ENCODE assay signal across 8 cellular contexts in the genomic region with DNA sequence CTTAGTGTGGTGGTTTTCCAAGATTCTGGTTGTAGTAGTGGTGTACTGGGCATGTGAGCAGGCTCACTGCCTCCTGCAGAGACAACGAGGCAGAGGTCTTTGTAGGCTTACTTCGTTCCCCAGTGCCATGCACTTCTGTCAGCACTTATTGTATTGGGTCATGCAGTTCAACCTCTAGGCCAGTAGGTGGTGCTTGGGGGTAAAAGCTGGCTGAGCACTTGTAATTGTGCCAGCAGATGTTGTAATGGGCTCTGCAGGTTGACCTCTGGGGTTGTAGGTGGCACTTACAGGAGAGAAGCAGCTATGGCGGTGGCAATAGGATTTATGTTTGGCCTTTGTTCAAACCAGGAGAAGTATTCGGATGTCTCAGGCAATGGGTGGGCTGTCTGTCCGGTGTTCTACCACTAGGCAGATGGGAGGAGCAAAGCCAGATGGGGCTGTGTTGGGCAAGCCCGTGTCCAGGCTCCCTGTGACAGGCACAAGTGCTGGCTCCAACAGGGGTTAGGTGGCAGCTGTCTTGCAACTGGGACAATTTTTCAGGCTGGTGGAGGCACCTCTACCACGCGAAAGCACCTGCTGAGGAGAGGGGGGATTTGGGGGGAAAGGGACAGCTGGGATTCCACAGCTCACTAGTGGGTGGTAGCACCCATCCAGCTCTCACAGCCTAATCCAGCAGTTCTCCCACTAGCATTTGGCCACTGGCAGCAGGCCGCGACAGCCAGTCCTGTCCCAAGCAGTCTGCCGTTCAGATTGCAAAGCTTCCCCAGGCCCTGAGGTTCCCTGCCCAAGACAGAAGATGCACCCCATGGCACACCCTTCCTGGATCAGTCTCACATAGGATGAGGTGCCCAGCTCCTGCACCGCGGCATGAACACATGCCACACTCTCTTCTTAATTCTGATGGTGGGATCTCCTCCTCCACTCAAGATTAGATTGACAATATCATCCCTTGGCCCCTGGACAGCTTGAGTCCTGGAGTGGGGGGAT.
A peak's percentile ranks its signal among the peaks of the same experiment; 100 is the strongest.
DNase-seq lines count a peak whose midpoint lies in the region; TF ChIP-seq lines count a peak whose summit lies in the region.

No MANE protein-coding gene starts in this region.

- H3K27me3 ChIP-seq in spleen (replicated peaks in 1 of 7): peaks cover 0 to 10% (median 0%) of the 10 kb centered on the region in 7 donors

- TF ChIP-seq CTCF in HFF-Myc (IDR thresholded peaks at IDR 0.05; ENCODE audit: low read depth, low read length, missing control alignments) (peak; percentile 77), RWPE1 (conservative IDR thresholded peaks at IDR 0.05; ENCODE audit: low read depth) (peak; percentile 42), spleen (IDR thresholded peaks at IDR 0.05 in 8 of 11, conservative IDR thresholded peaks at IDR 0.05 in 3 of 11) (peak; percentile 44 to 83 (median 75))

- H3K27ac ChIP-seq in RWPE1 (no peak overlapping the region), spleen (no peak overlapping the region)

- H3K36me3 ChIP-seq in spleen: no peaks in the 10 kb centered on the region

- H3K9me3 ChIP-seq in spleen: no peaks in the 10 kb centered on the region

- H3K4me3 ChIP-seq in HFF-Myc (replicated peaks; ENCODE audit: low read depth, low read length) (no peak overlapping the region), spleen (no peak overlapping the region)

- CTCF ChIA-PET in RWPE1 (lab: Yijun Ruan, JAX): interaction anchor here (0.6 to 0.7 kb wide), 2 partner anchors 20 to 53 kb away, joined by 3 read pairs; no protein-coding TSS in a partner anchor

- intact Hi-C loops in spleen (cut with DNase I; ENCODE audit: low total_unique reads): loop anchor here (5.0 kb wide), 1 partner anchor 362 kb away; a partner anchor contains a TSS

- POLR2A ChIA-PET in RWPE1 (lab: Yijun Ruan, JAX; ENCODE audit: low non-redundant PET): no interaction called here

- TF ChIP-seq POLR2A in spleen (IDR thresholded peaks at IDR 0.05): no peak

- H3K4me1 ChIP-seq in spleen: no peaks in the 10 kb centered on the region

- WGBS in spleen, 5 donors: 70 to 87% (median 75%) methylated on average over 9 to 13 of the region's 13 CpGs

- DNase-seq in NK-92 treated with Interleukin-12 subunit alpha and Interleukin-12 subunit beta, amount 100 ng/mL, for 24 hours (lab: John Stamatoyannopoulos, UW): peak; percentile 58
- DNase-seq in NK-92 (lab: John Stamatoyannopoulos, UW; ENCODE audit: unreplicated experiment): no peak
- peak; percentile 26 for DNase-seq in HFF-Myc (ENCODE audit: extremely low read depth, low read depth)
- peak; percentile 57 for DNase-seq in LoVo (ENCODE audit: low spot score)
- peak; percentile 22 for DNase-seq in RWPE1 (ENCODE audit: low spot score)
- peak; percentile 66 for DNase-seq in amniotic epithelial cell (ENCODE audit: low read depth)
- DNase-seq in iPS DF 19.7 (ENCODE audit: low read depth, low spot score): peak; percentile 59
- no peak for DNase-seq in spleen

Comparison
In these comparisons a context has a peak if more than half of its experiments do, and no peak if none do; other contexts are left out.
1. DNase-seq: peak in NK-92 treated with Interleukin-12 subunit alpha and Interleukin-12 subunit beta, amount 100 ng/mL, for 24 hours (single experiment), HFF-Myc (single experiment), LoVo (single experiment), RWPE1 (single experiment), amniotic epithelial cell (single experiment) and iPS DF 19.7 (single experiment); none in NK-92 (single experiment) and spleen (single experiment).
2. Peak in every context shown above with its lines, with median percentiles within 50 percentile points of each other: CTCF ChIP-seq.